9 cellular contexts compared by ENCODE assay signal in the genomic region with DNA sequence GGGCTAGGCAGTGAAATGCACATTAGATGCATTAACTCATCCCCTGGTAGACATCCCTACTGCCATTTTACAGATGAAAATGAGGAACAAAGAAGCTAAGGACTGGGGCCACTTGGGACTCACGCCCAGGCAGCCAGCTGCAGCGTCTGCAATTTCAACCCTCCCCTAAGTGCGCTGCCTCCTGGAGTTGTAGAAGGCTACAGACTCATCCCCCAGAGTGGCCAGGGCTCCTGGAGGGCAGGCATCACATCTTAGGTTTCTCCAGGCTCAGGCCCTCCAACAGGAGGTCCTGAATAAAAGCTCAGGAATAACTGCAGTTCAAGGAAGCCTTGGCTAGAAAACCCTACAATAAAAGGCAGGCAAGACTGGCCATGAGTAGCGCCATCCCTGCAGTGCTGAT. TPM values are rescaled to one million over a fixed set of nuclear protein-coding genes. Genes with fewer than 3 reads are reported as not detected.
DNase-seq lines count a peak whose midpoint lies in the region; ATAC-seq, FAIRE-seq and TF ChIP-seq lines count a peak whose summit lies in the region.
"Had no signal": no experiment of that assay in that cellular context is flagged by ENCODE, and none has a peak within 500 bp of the region (broad histone marks: within the 10 kb centered on the region; RNA-seq: fewer than 3 reads in every experiment).

No MANE protein-coding gene starts in this region.

- peaks cover 46% of the 10 kb centered on the region for H3K4me1 ChIP-seq in GM12878 (ENCODE audit: control insufficient read depth, insufficient read depth, low read length)
- H3K4me1 ChIP-seq in muscle layer of duodenum (ENCODE audit: control insufficient read depth in 1 of 2, insufficient read depth in 2 of 2, low read length in 2 of 2) = peaks cover 55 to 94% of the 10 kb centered on the region in 2 donors
- peaks cover 64 to 100% (median 90%) of the 10 kb centered on the region in 4 donors for H3K4me1 ChIP-seq in transverse colon

- no peak overlapping the region for H2AFZ ChIP-seq in GM12878 (ENCODE audit: control insufficient read depth, low read depth, low read length)

- POLR2A ChIA-PET in GM12878 (lab: Charles Lee) = interaction anchor here (1.9 to 2.2 kb wide), 2 partner anchors 12 to 30 kb away, joined by 4 to 5 read pairs; no protein-coding TSS in a partner anchor
- POLR2A ChIA-PET in RWPE1 (lab: Yijun Ruan, JAX; ENCODE audit: low non-redundant PET) = no interaction called here

- TF ChIP-seq EP300 in GM12878 (IDR thresholded peaks at IDR 0.05; ENCODE audit: borderline replicate concordance in 1 of 2, control insufficient read depth in 1 of 2, low read depth in 2 of 2, low read length in 2 of 2) = no peak
- no peak for TF ChIP-seq EP300 in transverse colon (IDR thresholded peaks at IDR 0.05; ENCODE audit: low read depth)

- WGBS in GM12878 (ENCODE audit: insufficient coverage, insufficient replicate concordance, low lambda C conversion rate, missing lambda C conversion rate) = 27% methylated on average over 4 of the region's 4 CpGs
- 48 to 80% methylated on average over 1 to 4 of the region's 4 CpGs for WGBS in transverse colon (ENCODE audit: low coverage in 1 of 2), 2 donors

- FAIRE-seq in GM12878 (lab: Jason Lieb, UNC) = no peak

- DNase-seq in activated T-cell treated with anti-CD3 and anti-CD28 coated beads, Interleukin-2, amount 50 U/mL, for 4 hours = no peak
- DNase-seq in activated T-cell treated with anti-CD3 and anti-CD28 coated beads for 4 hours = no peak
- DNase-seq in GM12878 (ENCODE audit: low read depth, low spot score) = no peak
- no peak for DNase-seq in transverse colon
- DNase-seq in GM19240 (ENCODE audit: insufficient read length, low spot score) = no peak
- DNase-seq in NCI-H524 treated with DMSO at 0.1 percent for 48 hours (lab: John Stamatoyannopoulos, UW) = no peak
- DNase-seq in RWPE1 (ENCODE audit: low spot score) = no peak

- H3K9me3 ChIP-seq in GM12878 (replicated peaks; ENCODE audit: control insufficient read depth, insufficient read depth, low read length) (no peaks in the 10 kb centered on the region), muscle layer of duodenum (ENCODE audit: control insufficient read depth in 1 of 2, low read length in 2 of 2) (no peaks in the 10 kb centered on the region), transverse colon (no peaks in the 10 kb centered on the region)

- TF ChIP-seq POLR2A in GM12878 (IDR thresholded peaks at IDR 0.05; ENCODE audit: low read depth, low read length) = no peak
- TF ChIP-seq POLR2A in transverse colon (IDR thresholded peaks at IDR 0.05) = no peak

- no peaks in the 10 kb centered on the region for H3K9me3 Mint-ChIP-seq in activated T-cell treated with anti-CD3 and anti-CD28 coated beads, Interleukin-2, amount 50 U/mL, for 4 hours

- no peak overlapping the region; the same call in 1 of the 2 replicates for H3K9ac ChIP-seq in GM12878 (ENCODE audit: control insufficient read depth, insufficient read depth, low read length)

- peaks cover 94% of the 10 kb centered on the region for H3K79me2 ChIP-seq in GM12878 (ENCODE audit: control insufficient read depth, insufficient read depth, low read length)

- no peak for TF ChIP-seq RAD21 in GM12878 (IDR thresholded peaks at IDR 0.05; ENCODE audit: insufficient read depth, low read depth, low read length)

- in situ Hi-C loops in GM12878 (cut with MboI) = no loop called here
- in situ Hi-C loops in transverse colon (cut with MboI; ENCODE audit: low pct_ligation_motif_present in 1 of 4, low pct_unique_long_range_greater_than_20kb in 1 of 4, low sequenced_read_pairs in 3 of 4) = no loop called here

- peaks cover 6 to 8% of the 10 kb centered on the region in 2 experiments; a peak in 3 of 4 replicates for H3K36me3 ChIP-seq in GM12878 (ENCODE audit: control insufficient read depth in 2 of 2, insufficient read depth in 2 of 2, low read length in 1 of 2)
- H3K36me3 ChIP-seq in muscle layer of duodenum (ENCODE audit: control insufficient read depth in 1 of 2, insufficient read depth in 2 of 2, low read length in 2 of 2) = no peaks in the 10 kb centered on the region
- no peaks in the 10 kb centered on the region for H3K36me3 ChIP-seq in transverse colon

- RAD21 ChIA-PET in GM12878 (lab: Charles Lee; ENCODE audit: unreplicated experiment) = interaction anchor here (0.9 to 1.6 kb wide), 5 partner anchors 10 to 61 kb away, joined by 3 to 6 read pairs (median 3); no protein-coding TSS in a partner anchor

- no TSS peak for BruUV-seq in GM12878 (replicated peaks; lab: Mats Ljungman, UMichigan)

- no peak for TF ChIP-seq CTCF in GM12878 (IDR thresholded peaks at IDR 0.05 in 2 of 3, conservative IDR thresholded peaks at IDR 0.05 in 1 of 3; ENCODE audit: control insufficient read depth in 2 of 3, extremely low read depth in 1 of 3, insufficient read depth in 1 of 3, low read depth in 3 of 3, low read length in 3 of 3)
- no peak for TF ChIP-seq CTCF in transverse colon (IDR thresholded peaks at IDR 0.05)
- no peak for TF ChIP-seq CTCF in RWPE1 (conservative IDR thresholded peaks at IDR 0.05; ENCODE audit: low read depth)

- H4K20me1 ChIP-seq in GM12878 (ENCODE audit: control insufficient read depth, insufficient read depth) = peaks cover 22% of the 10 kb centered on the region

- H3K27ac ChIP-seq in GM12878 (ENCODE audit: control insufficient read depth, insufficient read depth) = peak overlapping the region; percentile 74; the same call in 1 of the 2 replicates
- peak overlapping the region; percentile 59 for H3K27ac ChIP-seq in muscle layer of duodenum (ENCODE audit: low read length)
- H3K27ac ChIP-seq in transverse colon = peak overlapping the region; percentile 78 to 84 (median 82)
- H3K27ac ChIP-seq in RWPE1 = no peak overlapping the region; the same call in 1 of the 2 replicates

- no peaks in the 10 kb centered on the region for H3K27me3 ChIP-seq in GM12878 (replicated peaks in 1 of 2; ENCODE audit: control insufficient read depth in 2 of 2, insufficient read depth in 2 of 2, low read length in 1 of 2)
- H3K27me3 ChIP-seq in muscle layer of duodenum (ENCODE audit: low read depth, low read length) = no peaks in the 10 kb centered on the region
- H3K27me3 ChIP-seq in transverse colon = no peaks in the 10 kb centered on the region

- intact Hi-C loops in GM12878 (cut with micrococcal nuclease; ENCODE audit: unreplicated experiment) = no loop called here
- intact Hi-C loops in transverse colon (cut with DNase I; ENCODE audit: low total_unique reads) = no loop called here

- SMC1A ChIA-PET in GM12878 (lab: Charles Lee; ENCODE audit: uncharacterized antibody, unreplicated experiment) = interaction anchor here (0.7 to 2.1 kb wide), 7 partner anchors 15 to 128 kb away, joined by 3 to 6 read pairs (median 4); no protein-coding TSS in a partner anchor

- H3K4me1 Mint-ChIP-seq in activated T-cell treated with anti-CD3 and anti-CD28 coated beads, Interleukin-2, amount 50 U/mL, for 4 hours (ENCODE audit: low read depth) = peaks cover 88% of the 10 kb centered on the region

- H3K4me2 ChIP-seq in GM12878 (ENCODE audit: control insufficient read depth, insufficient read depth) = peak overlapping the region; percentile 22; the same call in 1 of the 2 replicates

- CTCF ChIA-PET in GM12878 (lab: Yijun Ruan, JAX) (interaction anchor here (0.9 kb wide), 1 partner anchor 8 kb away, joined by 4 read pairs; no protein-coding TSS in a partner anchor), RWPE1 (lab: Yijun Ruan, JAX) (interaction anchor here (1.5 kb wide), 1 partner anchor 8 kb away, joined by 3 read pairs; no protein-coding TSS in a partner anchor)

- peaks cover 16% of the 10 kb centered on the region for H3K36me3 Mint-ChIP-seq in activated T-cell treated with anti-CD3 and anti-CD28 coated beads, Interleukin-2, amount 50 U/mL, for 4 hours (ENCODE audit: insufficient read depth)

- no peak for ATAC-seq in activated T-cell treated with anti-CD3 and anti-CD28 coated beads, Interleukin-2, amount 50 U/mL, for 4 hours
- ATAC-seq in GM12878 = peak; percentile 42
- ATAC-seq: left lobe of liver had no signal

- no peaks in the 10 kb centered on the region for H3K27me3 Mint-ChIP-seq in activated T-cell treated with anti-CD3 and anti-CD28 coated beads, Interleukin-2, amount 50 U/mL, for 4 hours (ENCODE audit: low read depth)

- H3K4me3 ChIP-seq in GM12878 (no peak overlapping the region), muscle layer of duodenum (ENCODE audit: low read depth in 1 of 2, low read length in 2 of 2) (no peak overlapping the region), transverse colon (no peak overlapping the region)

- H3K4me3 Mint-ChIP-seq in activated T-cell treated with anti-CD3 and anti-CD28 coated beads, Interleukin-2, amount 50 U/mL, for 4 hours = peak overlapping the region; percentile 32

TF ChIP-seq in GM12878, 131 proteins besides CTCF, POLR2A, EP300 and RAD21 (continues in another document):
- TF ChIP-seq PAX8 (IDR thresholded peaks at IDR 0.05) (no peak), HDGF (IDR thresholded peaks at IDR 0.05) (no peak), ZNF217 (IDR thresholded peaks at IDR 0.05) (no peak), CEBPB (IDR thresholded peaks at IDR 0.05; ENCODE audit: borderline replicate concordance in 1 of 2, low read depth in 2 of 2, low read length in 2 of 2) (no peak)

RNA-seq across cellular contexts. Expression of gene CAPZB, which starts 31.5 kb away (rescaled TPM):
- 100 to 1,000 TPM; 262 to 285 (median 264) TPM for total RNA-seq in activated T-cell treated with anti-CD3 and anti-CD28 coated beads, Interleukin-2, amount 50 U/mL, for 4 hours
- total RNA-seq in GM12878 (2013; cell fraction: nucleolus; rRNA removed) = 49.2 and 56.8 TPM in 2 replicates
- total RNA-seq in GM12878 (2014; rRNA removed) (88.3 and 104 TPM in 2 replicates), GM12878 (2014; rRNA removed; fragmentation: Illumina TruSeq; extraction: Trizol) (204 TPM in 2 replicates), GM12878 (2021) (393 and 404 TPM in 2 replicates), transverse colon (100 to 1,000 TPM; 127 to 404 (median 136) TPM)
- polyA plus RNA-seq in GM12878 (2011; ENCODE audit: low read depth) = 244 TPM
- polyA plus RNA-seq in GM12878 (2011; rRNA removed) (138 and 184 TPM in 2 replicates), GM12878 (2014; fragmentation: Illumina TruSeq; extraction: Trizol) (409 and 454 TPM in 2 replicates), GM12878 (2014; fragmentation: Nextera tagmentation; extraction: Ambion mirVana) (100 to 1,000 TPM; 121 to 147 TPM), GM12878 (2014; rRNA removed) (198 and 222 TPM in 2 replicates), GM12878 (2016; fragmentation: Nextera tagmentation; extraction: Ambion mirVana) (100 to 1,000 TPM; 324 to 365 TPM)
- 228 and 231 TPM in 2 replicates for polyA plus RNA-seq in GM12878 (2011; cell fraction: cytosol; rRNA removed)
- 101 and 110 TPM in 2 replicates for polyA plus RNA-seq in GM12878 (2011; cell fraction: nucleus; rRNA removed)
- 287 and 325 TPM in 2 replicates for polyA plus RNA-seq in GM12878 (2012)
- polyA minus RNA-seq in GM12878 (2011; rRNA and poly(A)+ RNA removed) = 105 and 120 TPM in 2 replicates
- 57.6 and 63.5 TPM in 2 replicates for polyA minus RNA-seq in GM12878 (2011; cell fraction: cytosol; rRNA and poly(A)+ RNA removed)
- 19.3 and 32.2 TPM in 2 replicates for polyA minus RNA-seq in GM12878 (2011; cell fraction: nucleus; rRNA and poly(A)+ RNA removed)
